Comparison of ENCODE assay signal across 18 cellular contexts in genomic region chr13:110278859-110279258, GRCh38. TPM values are rescaled to one million over a fixed set of nuclear protein-coding genes. Genes with fewer than 3 reads are reported as not detected.
DNase-seq lines count a peak whose midpoint lies in the region; ATAC-seq and TF ChIP-seq lines count a peak whose summit lies in the region.
"Had no signal": no experiment of that assay in that cellular context is flagged by ENCODE, and none has a peak within 500 bp of the region (broad histone marks: within the 10 kb centered on the region; RNA-seq: fewer than 3 reads in every experiment).

No MANE protein-coding gene starts in this region.

- H3K14ac ChIP-seq in neuronal stem cell (ENCODE audit: low read length) = no peak overlapping the region

- H2BK5ac ChIP-seq in neuronal stem cell (ENCODE audit: low read length) = no peak overlapping the region

- H3K27me3 ChIP-seq in esophagus muscularis mucosa (no peaks in the 10 kb centered on the region), sigmoid colon (no peaks in the 10 kb centered on the region), tibial artery (no peaks in the 10 kb centered on the region), neuronal stem cell (ENCODE audit: control insufficient read depth in 3 of 3, insufficient read depth in 3 of 3, low read depth in 1 of 3, low read length in 3 of 3) (no peaks in the 10 kb centered on the region)

- no peak for ATAC-seq in activated CD8-positive, alpha-beta memory T cell treated with anti-CD3 and anti-CD28 coated beads, Interleukin-2, amount 10 ng/mL, durations not matched to agents 7 days and 5 days
- no peak for ATAC-seq in WTC11
- ATAC-seq: CD8-positive, alpha-beta T cell had no signal

- intact Hi-C loops in esophagus muscularis mucosa (cut with DNase I) = no loop called here
- intact Hi-C loops in sigmoid colon (cut with DNase I) = no loop called here
- intact Hi-C loops in tibial artery (cut with DNase I; ENCODE audit: low total_unique reads) = no loop called here

- H3K27ac Mint-ChIP-seq in activated CD8-positive, alpha-beta memory T cell treated with anti-CD3 and anti-CD28 coated beads, Interleukin-2, amount 10 ng/mL, durations not matched to agents 7 days and 5 days = no peak overlapping the region
- no peak overlapping the region for H3K27ac Mint-ChIP-seq in WTC11
- H3K27ac Mint-ChIP-seq: CD8-positive, alpha-beta T cell; HFFc6 had no signal

- H3K4ac ChIP-seq in neuronal stem cell (ENCODE audit: low read length) = no peak overlapping the region

- WGBS in esophagus muscularis mucosa = 95% methylated on average over 7 of the region's 7 CpGs
- WGBS in sigmoid colon, 2 donors = 88 to 93% methylated on average over 7 of the region's 7 CpGs
- no CpG with 5 or more reads among the region's 7 CpGs for WGBS in neuronal stem cell (ENCODE audit: extremely low coverage in 2 of 2, insufficient read length in 2 of 2, insufficient replicate concordance in 1 of 2), 2 donors

- TF ChIP-seq EP300 in esophagus muscularis mucosa (IDR thresholded peaks at IDR 0.05) (no peak), sigmoid colon (IDR thresholded peaks at IDR 0.05) (no peak)

- peaks cover 10% of the 10 kb centered on the region for H3K27me3 Mint-ChIP-seq in activated CD8-positive, alpha-beta memory T cell treated with anti-CD3 and anti-CD28 coated beads, Interleukin-2, amount 10 ng/mL, durations not matched to agents 7 days and 5 days
- no peaks in the 10 kb centered on the region for H3K27me3 Mint-ChIP-seq in WTC11 (ENCODE audit: low read depth)

- no peak overlapping the region for H3K4me2 ChIP-seq in neuronal stem cell (ENCODE audit: insufficient read depth, low read length, poor library complexity, severe bottlenecking)

- peaks cover 3% of the 10 kb centered on the region for H3K9me3 Mint-ChIP-seq in activated CD8-positive, alpha-beta memory T cell treated with anti-CD3 and anti-CD28 coated beads, Interleukin-2, amount 10 ng/mL, durations not matched to agents 7 days and 5 days (ENCODE audit: low read depth)
- no peaks in the 10 kb centered on the region for H3K9me3 Mint-ChIP-seq in WTC11
- H3K9me3 Mint-ChIP-seq: CD8-positive, alpha-beta T cell; HFFc6 had no signal

- H3K4me1 ChIP-seq in esophagus muscularis mucosa (peaks cover 75 to 100% (median 100%) of the 10 kb centered on the region in 4 donors), sigmoid colon (peaks cover 0 to 100% (median 96%) of the 10 kb centered on the region in 4 donors), tibial artery (peaks cover 0 to 99% (median 52%) of the 10 kb centered on the region in 4 donors), neuronal stem cell (ENCODE audit: control insufficient read depth in 2 of 2, insufficient read depth in 1 of 2, low read depth in 1 of 2, low read length in 2 of 2) (peaks cover 3 to 7% of the 10 kb centered on the region in 2 donors)

- no peak overlapping the region for H3K4me3 Mint-ChIP-seq in activated CD8-positive, alpha-beta memory T cell treated with anti-CD3 and anti-CD28 coated beads, Interleukin-2, amount 10 ng/mL, durations not matched to agents 7 days and 5 days
- no peak overlapping the region for H3K4me3 Mint-ChIP-seq in WTC11
- H3K4me3 Mint-ChIP-seq: CD14-positive monocyte; CD8-positive, alpha-beta T cell; HFFc6 had no signal

- DNase-seq in activated CD8-positive, alpha-beta memory T cell treated with anti-CD3 and anti-CD28 coated beads, Interleukin-2, amount 10 ng/mL, durations not matched to agents 7 days and 5 days = peak; percentile 2
- no peak for DNase-seq in activated CD8-positive, alpha-beta memory T cell treated with anti-CD3 and anti-CD28 coated beads, Interleukin-2, amount 50 U/mL, for 48 hours
- DNase-seq in esophagus muscularis mucosa (ENCODE audit: extremely low spot score) (no peak), sigmoid colon (peak; percentile 35), tibial artery (no peak), NCI-H2227 (lab: John Stamatoyannopoulos, UW; ENCODE audit: unreplicated experiment) (no peak), WTC11 (ENCODE audit: low spot score) (no peak), neuronal stem cell (ENCODE audit: low spot score) (no peak)
- DNase-seq: CD8-positive, alpha-beta T cell; COR-L47; DMS153; DMS79 treated with DMSO at 0.1 percent for 48 hours; EL; HCEC 1CT; HFFc6 had no signal

- no peak overlapping the region for H2BK12ac ChIP-seq in neuronal stem cell (ENCODE audit: low read length)

- POLR2A ChIA-PET in WTC11 (lab: Charles Lee) = no interaction called here

- peaks cover 3% of the 10 kb centered on the region for H3K4me1 Mint-ChIP-seq in activated CD8-positive, alpha-beta memory T cell treated with anti-CD3 and anti-CD28 coated beads, Interleukin-2, amount 10 ng/mL, durations not matched to agents 7 days and 5 days
- peaks cover 9% of the 10 kb centered on the region for H3K4me1 Mint-ChIP-seq in WTC11
- H3K4me1 Mint-ChIP-seq: CD14-positive monocyte had no signal

- no peak overlapping the region for H4K91ac ChIP-seq in neuronal stem cell (ENCODE audit: low read depth, low read length, poor library complexity)

- H3K36me3 ChIP-seq in esophagus muscularis mucosa = no peaks in the 10 kb centered on the region
- no peaks in the 10 kb centered on the region for H3K36me3 ChIP-seq in sigmoid colon
- H3K36me3 ChIP-seq in tibial artery = no peaks in the 10 kb centered on the region
- peaks cover 0 to 2% of the 10 kb centered on the region in 2 donors for H3K36me3 ChIP-seq in neuronal stem cell (replicated peaks in 1 of 2; ENCODE audit: control insufficient read depth in 2 of 2, insufficient read depth in 2 of 2, low read length in 2 of 2)

- H3K9ac ChIP-seq in neuronal stem cell (ENCODE audit: low read depth, low read length, poor library complexity) = no peak overlapping the region

- no peak overlapping the region for H4K8ac ChIP-seq in neuronal stem cell (ENCODE audit: low read depth, low read length)

- H3K27ac ChIP-seq in esophagus muscularis mucosa (replicated peaks in 1 of 4) = peak overlapping the region; percentile 32 to 67 (median 58)
- H3K27ac ChIP-seq in sigmoid colon = peak overlapping the region; percentile 55 to 100 (median 84)
- peak overlapping the region; percentile 53 to 70 for H3K27ac ChIP-seq in tibial artery
- H3K27ac ChIP-seq in neuronal stem cell (replicated peaks; ENCODE audit: low read length) = no peak overlapping the region
- H3K27ac ChIP-seq: 22Rv1, HL-60 had no signal

- H3K4me3 ChIP-seq in esophagus muscularis mucosa (no peak overlapping the region), sigmoid colon (no peak overlapping the region), tibial artery (no peak overlapping the region), neuronal stem cell (ENCODE audit: low read length in 2 of 2) (no peak overlapping the region)

- CTCF ChIA-PET in activated CD8-positive, alpha-beta memory T cell treated with anti-CD3 and anti-CD28 coated beads, Interleukin-2, amount 10 ng/mL, durations not matched to agents 7 days and 5 days (lab: Charles Lee) = no interaction called here
- CTCF ChIA-PET in WTC11 (lab: Charles Lee) = no interaction called here

- H2BK120ac ChIP-seq in neuronal stem cell (ENCODE audit: low read depth, low read length) = no peak overlapping the region

- no peaks in the 10 kb centered on the region for H3K9me3 ChIP-seq in esophagus muscularis mucosa
- no peaks in the 10 kb centered on the region for H3K9me3 ChIP-seq in sigmoid colon
- H3K9me3 ChIP-seq in tibial artery = no peaks in the 10 kb centered on the region
- H3K9me3 ChIP-seq in neuronal stem cell (replicated peaks in 1 of 2; ENCODE audit: control insufficient read depth in 2 of 2, insufficient read depth in 1 of 2, low read depth in 1 of 2, low read length in 2 of 2) = no peaks in the 10 kb centered on the region

- no peaks in the 10 kb centered on the region for H3K36me3 Mint-ChIP-seq in activated CD8-positive, alpha-beta memory T cell treated with anti-CD3 and anti-CD28 coated beads, Interleukin-2, amount 10 ng/mL, durations not matched to agents 7 days and 5 days
- no peaks in the 10 kb centered on the region for H3K36me3 Mint-ChIP-seq in WTC11
- H3K36me3 Mint-ChIP-seq: CD14-positive monocyte; CD8-positive, alpha-beta T cell had no signal

- no peak overlapping the region for H3K18ac ChIP-seq in neuronal stem cell (ENCODE audit: low read length)

- no peak overlapping the region for H3K23ac ChIP-seq in neuronal stem cell (ENCODE audit: low read depth, low read length, poor library complexity)

- peaks cover 4% of the 10 kb centered on the region for H3K79me1 ChIP-seq in neuronal stem cell (ENCODE audit: low read depth, low read length)

- H2BK15ac ChIP-seq in neuronal stem cell (ENCODE audit: low read length) = no peak overlapping the region

- H2AFZ ChIP-seq in neuronal stem cell (ENCODE audit: low read length) = no peak overlapping the region

- H2AK5ac ChIP-seq in neuronal stem cell (ENCODE audit: low read depth, low read length) = no peak overlapping the region

- TF ChIP-seq CTCF in esophagus muscularis mucosa (IDR thresholded peaks at IDR 0.05) (no peak), sigmoid colon (IDR thresholded peaks at IDR 0.05) (no peak), tibial artery (IDR thresholded peaks at IDR 0.05) (no peak), WTC11 (IDR thresholded peaks at IDR 0.05) (no peak)

- TF ChIP-seq POLR2A in esophagus muscularis mucosa (IDR thresholded peaks at IDR 0.05; ENCODE audit: low read depth) (no peak), sigmoid colon (IDR thresholded peaks at IDR 0.05) (no peak)

TF ChIP-seq in WTC11, 78 proteins besides CTCF, POLR2A, EP300 and RAD21 (continues in another document):
- no peak for TF ChIP-seq FOXP1 (CRISPR knock-in tag; IDR thresholded peaks at IDR 0.05; ENCODE audit: borderline replicate concordance)
- no peak for TF ChIP-seq FOXJ3 (CRISPR knock-in tag; IDR thresholded peaks at IDR 0.05; ENCODE audit: borderline replicate concordance)
- no peak for TF ChIP-seq HMGA2 (CRISPR knock-in tag; IDR thresholded peaks at IDR 0.05)
- no peak for TF ChIP-seq ELF4 (CRISPR knock-in tag; IDR thresholded peaks at IDR 0.05; ENCODE audit: low read depth)

RNA-seq across cellular contexts. Expression of gene COL4A1, which starts 28.1 kb away (rescaled TPM):
- total RNA-seq in activated CD8-positive, alpha-beta memory T cell treated with anti-CD3 and anti-CD28 coated beads, Interleukin-2, amount 10 ng/mL, durations not matched to agents 7 days and 5 days = not detected
- 100 to 1,000 TPM; 328 to 578 (median 405) TPM for total RNA-seq in esophagus muscularis mucosa
- total RNA-seq in sigmoid colon = 100 to 1,000 TPM; 235 to 598 (median 350) TPM
- 10 to 100 TPM in 2 of 3 donors, 1 to 10 TPM in 1; 9.2 to 60.5 (median 10.8) TPM for polyA plus RNA-seq in sigmoid colon
- 75.0 to 89.6 TPM (median 82.3 TPM) in 3 replicates for total RNA-seq in WTC11 (2021)
- 42.8 TPM for polyA plus RNA-seq in neuronal stem cell (2013, experiment 1 of 2)
- polyA plus RNA-seq in neuronal stem cell (2013, experiment 2 of 2) = 45.1 TPM
- total RNA-seq: CD8-positive, alpha-beta T cell had no signal

RNA-seq across cellular contexts. Expression of gene COL4A2, which starts 28.2 kb away (rescaled TPM):
- total RNA-seq in activated CD8-positive, alpha-beta memory T cell treated with anti-CD3 and anti-CD28 coated beads, Interleukin-2, amount 10 ng/mL, durations not matched to agents 7 days and 5 days = not detected
- total RNA-seq in esophagus muscularis mucosa (100 to 1,000 TPM; 419 to 931 (median 555) TPM), sigmoid colon (1,000 to 10,000 TPM in 1 of 4 donors, 100 to 1,000 TPM in 3; 306 to 1,039 (median 489) TPM), WTC11 (2021) (102 to 109 TPM (median 106 TPM) in 3 replicates)
- 10 to 100 TPM; 24.0 to 83.5 (median 25.2) TPM for polyA plus RNA-seq in sigmoid colon
- polyA plus RNA-seq in neuronal stem cell (2013, experiment 1 of 2) = 117 TPM
- 118 TPM for polyA plus RNA-seq in neuronal stem cell (2013, experiment 2 of 2)
- total RNA-seq: CD8-positive, alpha-beta T cell had no signal
- polyA plus RNA-seq: CD14-positive monocyte had no signal

Comparison
In these comparisons a context has a peak if more than half of its experiments do, and no peak if none do; other contexts are left out.
1. DNase-seq: peak in activated CD8-positive, alpha-beta memory T cell treated with anti-CD3 and anti-CD28 coated beads, Interleukin-2, amount 10 ng/mL, durations not matched to agents 7 days and 5 days (single experiment) and sigmoid colon (single experiment); none in activated CD8-positive, alpha-beta memory T cell treated with anti-CD3 and anti-CD28 coated beads, Interleukin-2, amount 50 U/mL, for 48 hours (single experiment), esophagus muscularis mucosa (single experiment), tibial artery (0 of 2), NCI-H2227 (single experiment), WTC11 (single experiment) and neuronal stem cell (single experiment).
2. RNA of gene COL4A1, which starts 28.1 kb away (total RNA-seq): 328 to 578 TPM in esophagus muscularis mucosa, 235 to 598 TPM in sigmoid colon and 75.0 to 89.6 TPM in WTC11; not detected in activated CD8-positive, alpha-beta memory T cell treated with anti-CD3 and anti-CD28 coated beads, Interleukin-2, amount 10 ng/mL, durations not matched to agents 7 days and 5 days; every median in the first group is over 10 times any median in the second.
3. RNA of gene COL4A2, which starts 28.2 kb away (total RNA-seq): 306 to 1,039 TPM in sigmoid colon, 419 to 931 TPM in esophagus muscularis mucosa and 102 to 109 TPM in WTC11; not detected in activated CD8-positive, alpha-beta memory T cell treated with anti-CD3 and anti-CD28 coated beads, Interleukin-2, amount 10 ng/mL, durations not matched to agents 7 days and 5 days; every median in the first group is over 10 times any median in the second.